In genomic region chr3:122975163-122975923, GRCh38 we compare ENCODE assay signal across 8 cellular contexts. TPM values are rescaled to one million over a fixed set of nuclear protein-coding genes. Genes with fewer than 3 reads are reported as not detected.
DNase-seq lines count a peak whose midpoint lies in the region; ATAC-seq and TF ChIP-seq lines count a peak whose summit lies in the region.

No MANE protein-coding gene starts in this region.

- 29 to 38% methylated on average over 4 to 8 of the region's 12 CpGs for WGBS in esophagus squamous epithelium, 2 donors

- in situ Hi-C loops in ACHN (cut with HindIII; ENCODE audit: low pct_ligation_motif_present, low pct_unique_long_range_greater_than_20kb, low sequenced_read_pairs) (no loop called here), Panc1 (cut with HindIII; ENCODE audit: low pct_unique_long_range_greater_than_20kb, low sequenced_read_pairs) (no loop called here)

- H3K4me3 ChIP-seq in Panc1 (ENCODE audit: low read depth in 2 of 2, low read length in 2 of 2) (no peak overlapping the region; a peak in 1 of 4 replicates), esophagus squamous epithelium (peak overlapping the region in 1 of 4 donors; percentile 12)

- ATAC-seq in GM18505 (IDR thresholded peaks at IDR 0.05; ENCODE audit: unreplicated experiment) (peak; percentile 66), HG03342 (IDR thresholded peaks at IDR 0.05; ENCODE audit: unreplicated experiment) (peak; percentile 50), Panc1 (peak; percentile 66)

- TF ChIP-seq POLR2A in GM18505 (IDR thresholded peaks at IDR 0.05; ENCODE audit: borderline replicate concordance, extremely low read depth, insufficient read depth, insufficient read length) = no peak
- no peak for TF ChIP-seq POLR2A in esophagus squamous epithelium (IDR thresholded peaks at IDR 0.05)

- H3K4me1 ChIP-seq in Panc1 (ENCODE audit: control insufficient read depth, insufficient read depth, low read length) (peaks cover 14% of the 10 kb centered on the region), esophagus squamous epithelium (peaks cover 3 to 31% (median 8%) of the 10 kb centered on the region in 3 donors)

- CTCF ChIA-PET in Panc1 (lab: Charles Lee) = no interaction called here

- POLR2A ChIA-PET in Panc1 (lab: Charles Lee) = interaction anchor here (0.5 kb wide), 1 partner anchor 431 kb away, joined by 3 read pairs; no protein-coding TSS in a partner anchor

- H3K9me3 ChIP-seq in Panc1 (ENCODE audit: control insufficient read depth, insufficient read depth, low read depth, low read length) (no peaks in the 10 kb centered on the region), esophagus squamous epithelium (no peaks in the 10 kb centered on the region)

- BruUV-seq in Panc1 (replicated peaks; lab: Mats Ljungman, UMichigan) = no TSS peak

- H3K36me3 ChIP-seq in Panc1 (ENCODE audit: control insufficient read depth, insufficient read depth, low read length) (no peaks in the 10 kb centered on the region), esophagus squamous epithelium (no peaks in the 10 kb centered on the region)

- DNase-seq in ACHN (peak; percentile 76), Panc1 (ENCODE audit: low read depth, low spot score) (no peak), esophagus squamous epithelium (lab: John Stamatoyannopoulos, UW) (no peak), retina (peak; percentile 61), GM10266 (ENCODE audit: extremely low spot score) (no peak), NCI-H748 (lab: John Stamatoyannopoulos, UW; ENCODE audit: unreplicated experiment) (no peak)

- H3K27me3 ChIP-seq in Panc1 (ENCODE audit: control insufficient read depth, insufficient read depth, low read length) = peaks cover 8% of the 10 kb centered on the region
- no peaks in the 10 kb centered on the region for H3K27me3 ChIP-seq in esophagus squamous epithelium

- TF ChIP-seq CTCF in Panc1 (IDR thresholded peaks at IDR 0.05) (no peak), esophagus squamous epithelium (IDR thresholded peaks at IDR 0.05) (no peak), GM10266 (IDR thresholded peaks at IDR 0.05; ENCODE audit: control insufficient read depth, insufficient read depth, low read depth, missing control alignments) (no peak)

- no peak overlapping the region for H3K27ac ChIP-seq in Panc1 (ENCODE audit: low read length)
- H3K27ac ChIP-seq in esophagus squamous epithelium = peak overlapping the region in 3 of 4 donors; percentile 28 to 65 (median 49)

- intact Hi-C loops in Panc1 (cut with micrococcal nuclease; ENCODE audit: unreplicated experiment) (no loop called here), esophagus squamous epithelium (cut with DNase I) (no loop called here)

RNA-seq across cellular contexts. Expression of gene SEMA5B, which starts 52.2 kb away (rescaled TPM):
- total RNA-seq in Panc1 (2021; ENCODE audit: unreplicated experiment) = 1.2 TPM
- 2.7 TPM for polyA plus RNA-seq in Panc1 (2012; ENCODE audit: insufficient read length)
- under 1 TPM in 3 of 4 donors, not detected in 1; 0.13 to 0.21 (median 0.19) TPM for total RNA-seq in esophagus squamous epithelium

Comparison
In these comparisons a context has a peak if more than half of its experiments do, and no peak if none do; other contexts are left out.
1. DNase-seq: peak in ACHN (single experiment) and retina (single experiment); none in Panc1 (single experiment), esophagus squamous epithelium (single experiment), GM10266 (single experiment) and NCI-H748 (single experiment).
2. Peak in every context shown above with its lines, with median percentiles within 50 percentile points of each other: ATAC-seq.